Comparison of ENCODE assay signal across 13 cellular contexts in genomic region chr20:36018208-36018988, GRCh38. TPM values are rescaled to one million over a fixed set of nuclear protein-coding genes. Genes with fewer than 3 reads are reported as not detected.
DNase-seq lines count a peak whose midpoint lies in the region; ATAC-seq and TF ChIP-seq lines count a peak whose summit lies in the region.
"Had no signal": no experiment of that assay in that cellular context is flagged by ENCODE, and none has a peak within 500 bp of the region (broad histone marks: within the 10 kb centered on the region; RNA-seq: fewer than 3 reads in every experiment).

No MANE protein-coding gene starts in this region.

- H3K9me3 ChIP-seq in RWPE2 (ENCODE audit: severe bottlenecking) (no peaks in the 10 kb centered on the region), hepatocyte (ENCODE audit: low read depth) (no peaks in the 10 kb centered on the region), ovary (no peaks in the 10 kb centered on the region), psoas muscle (no peaks in the 10 kb centered on the region)

- no peaks in the 10 kb centered on the region for H3K79me2 ChIP-seq in hepatocyte

- no peak for TF ChIP-seq CTCF in RWPE2 (IDR thresholded peaks at IDR 0.05; ENCODE audit: poor library complexity, severe bottlenecking)
- no peak for TF ChIP-seq CTCF in hepatocyte (IDR thresholded peaks at IDR 0.05; ENCODE audit: poor library complexity)
- no peak for TF ChIP-seq CTCF in ovary (IDR thresholded peaks at IDR 0.05)
- no peak for TF ChIP-seq CTCF in lower leg skin (IDR thresholded peaks at IDR 0.05)
- no peak for TF ChIP-seq CTCF in psoas muscle (IDR thresholded peaks at IDR 0.05)

- no peak overlapping the region for H3K27ac ChIP-seq in RWPE2 (ENCODE audit: poor library complexity, severe bottlenecking)
- peak overlapping the region; percentile 53 for H3K27ac ChIP-seq in hepatocyte
- H3K27ac ChIP-seq in ovary, result peak overlapping the region; percentile 35 to 38
- no peak overlapping the region for H3K27ac ChIP-seq in psoas muscle
- H3K27ac ChIP-seq: KMS-11 had no signal

- TF ChIP-seq POLR2A in ovary (IDR thresholded peaks at IDR 0.05) (no peak), lower leg skin (IDR thresholded peaks at IDR 0.05) (no peak)

- in situ Hi-C loops in ACHN (cut with HindIII; ENCODE audit: low pct_ligation_motif_present, low pct_unique_long_range_greater_than_20kb, low sequenced_read_pairs), result no loop called here

- no peak overlapping the region for H3K4me2 ChIP-seq in hepatocyte
- H3K4me2 ChIP-seq: KMS-11 had no signal

- WGBS in hepatocyte (ENCODE audit: low lambda C conversion rate, missing lambda C conversion rate), result 79% methylated on average over 7 of the region's 7 CpGs
- 74 to 85% (median 79%) methylated on average over 7 of the region's 7 CpGs for WGBS in ovary, 3 donors
- 85 to 90% methylated on average over 7 of the region's 7 CpGs for WGBS in lower leg skin, 2 donors
- 89 to 93% (median 92%) methylated on average over 7 of the region's 7 CpGs for WGBS in psoas muscle, 3 donors

- H3K27me3 ChIP-seq in RWPE2 (ENCODE audit: insufficient read depth, poor library complexity, severe bottlenecking), result no peaks in the 10 kb centered on the region
- no peaks in the 10 kb centered on the region for H3K27me3 ChIP-seq in hepatocyte
- no peaks in the 10 kb centered on the region for H3K27me3 ChIP-seq in ovary
- H3K27me3 ChIP-seq in psoas muscle (ENCODE audit: insufficient read depth in 3 of 3, low read length in 2 of 3), result no peaks in the 10 kb centered on the region

- H4K20me1 ChIP-seq in hepatocyte (ENCODE audit: insufficient read depth, poor library complexity, severe bottlenecking), result no peaks in the 10 kb centered on the region

- intact Hi-C loops in ovary (cut with DNase I), result no loop called here
- intact Hi-C loops in lower leg skin (cut with DNase I; ENCODE audit: low total_unique reads), result no loop called here
- intact Hi-C loops in psoas muscle (cut with DNase I), result no loop called here

- H3K36me3 ChIP-seq in RWPE2 (ENCODE audit: low read depth) (no peaks in the 10 kb centered on the region), hepatocyte (replicated peaks; ENCODE audit: insufficient read depth, low read depth) (no peaks in the 10 kb centered on the region), ovary (no peaks in the 10 kb centered on the region), psoas muscle (ENCODE audit: insufficient read depth in 1 of 2, low read depth in 1 of 2) (no peaks in the 10 kb centered on the region)

- H3K4me1 ChIP-seq in RWPE2 (ENCODE audit: insufficient read depth, poor library complexity, severe bottlenecking) (peaks cover 9% of the 10 kb centered on the region), hepatocyte (ENCODE audit: insufficient read depth) (peaks cover 15% of the 10 kb centered on the region), ovary (ENCODE audit: insufficient read depth) (peaks cover 12% of the 10 kb centered on the region), psoas muscle (no peaks in the 10 kb centered on the region)

- no peaks in the 10 kb centered on the region for H3K9me2 ChIP-seq in hepatocyte (replicated peaks; ENCODE audit: insufficient read depth)

- no peak overlapping the region for H2AFZ ChIP-seq in hepatocyte

- DNase-seq in ACHN (peak; percentile 38), RWPE2 (ENCODE audit: low spot score) (peak; percentile 81), hepatocyte (ENCODE audit: low spot score) (peak; percentile 16), ovary (peak in 1 of 5 donors; percentile 38), lower leg skin (ENCODE audit: low spot score in 2 of 2) (no peak), DMS114 treated with DMSO at 0.1 percent for 48 hours (lab: John Stamatoyannopoulos, UW; ENCODE audit: unreplicated experiment) (no peak), psoas muscle (no peak), HuH-7 (ENCODE audit: low spot score) (no peak)
- DNase-seq: activated CD8-positive, alpha-beta memory T cell treated with anti-CD3 and anti-CD28 coated beads for 24 hours; CD4-positive, alpha-beta T cell; stimulated activated CD4-positive, alpha-beta T cell treated with anti-CD3 and anti-CD28 coated beads, Interleukin-12 subunit alpha, Interleukin-12 subunit beta, amount 100 ng/mL, for 4 hours; stimulated activated naive CD8-positive, alpha-beta T cell treated with anti-CD3 and anti-CD28 coated beads, Interleukin-15, Interleukin-2, amounts not matched to agents 100 U/mL and 50 U/mL, for 24 hours had no signal

- H3K4me3 ChIP-seq in RWPE2 (ENCODE audit: severe bottlenecking) (no peak overlapping the region), hepatocyte (no peak overlapping the region), ovary (no peak overlapping the region), lower leg skin (ENCODE audit: low read depth, poor library complexity, severe bottlenecking) (no peak overlapping the region), psoas muscle (no peak overlapping the region)

- no peak for ATAC-seq in RWPE2 (ENCODE audit: low read depth)
- ATAC-seq in psoas muscle, result no peak
- ATAC-seq: stimulated activated naive CD8-positive, alpha-beta T cell treated with anti-CD3 and anti-CD28 coated beads, Interleukin-15, Interleukin-2, amounts not matched to agents 100 U/mL and 50 U/mL, for 24 hours had no signal

- no peak for TF ChIP-seq EP300 in ovary (IDR thresholded peaks at IDR 0.05)

RNA-seq across cellular contexts. Expression of gene CNBD2, which starts 50.0 kb away (rescaled TPM):
- 4.7 TPM in 2 replicates for total RNA-seq in hepatocyte
- polyA plus RNA-seq in hepatocyte, result 3.6 TPM in 1 of 2 replicates, not detected in the other
- 1 to 10 TPM; 2.4 to 8.7 (median 4.5) TPM for total RNA-seq in ovary
- 1 to 10 TPM; 2.7 to 6.7 TPM for polyA plus RNA-seq in ovary
- 10 to 100 TPM in 1 of 4 donors, 1 to 10 TPM in 3; 6.2 to 11.5 (median 7.6) TPM for total RNA-seq in lower leg skin
- 10 to 100 TPM in 2 of 4 donors, 1 to 10 TPM in 2; 7.9 to 17.8 (median 11.2) TPM for total RNA-seq in psoas muscle
- 10 to 100 TPM; 13.4 to 21.4 (median 18.4) TPM for polyA plus RNA-seq in psoas muscle

Comparison
In these comparisons a context has a peak if more than half of its experiments do, and no peak if none do; other contexts are left out.
1. DNase-seq: peak in ACHN (single experiment), RWPE2 (single experiment) and hepatocyte (single experiment); none in lower leg skin (0 of 2), DMS114 treated with DMSO at 0.1 percent for 48 hours (single experiment), psoas muscle (0 of 2) and HuH-7 (single experiment).
2. H3K27ac ChIP-seq: peak in hepatocyte (single experiment) and ovary (2 of 2); none in RWPE2 (single experiment) and psoas muscle (single experiment).